22 cellular contexts compared by ENCODE assay signal in genomic region chr9:494764-495163, GRCh38.
"Had no signal": no experiment of that assay in that cellular context is flagged by ENCODE, and none has a peak within 500 bp of the region (broad histone marks: within the 10 kb centered on the region; RNA-seq: fewer than 3 reads in every experiment).

No MANE protein-coding gene starts in this region.

- DNase-seq: IMR-90, Karpas-422, KG1, NCI-H1092, NCI-H1105 treated with DMSO at 0.1 percent for 48 hours, NCI-H1417 treated with DMSO at 0.1 percent for 48 hours, NCI-H146, NCI-H1694 treated with DMSO at 0.1 percent for 48 hours, NCI-H1930, NCI-H2081, NCI-H2171, NCI-H226, NCI-H446, NCI-H510A, NCI-H524 treated with DMSO at 0.1 percent for 48 hours, NCI-H69, NCI-H774, PC-3, SHP77 had no signal

- H3K27ac ChIP-seq: RWPE1 had no signal

- ATAC-seq: Panc1, PC-3, SK-N-SH treated with all-trans-retinoic acid at 6 μM for 48 hours had no signal
